Comparison of ENCODE assay signal across 8 cellular contexts in the genomic region with DNA sequence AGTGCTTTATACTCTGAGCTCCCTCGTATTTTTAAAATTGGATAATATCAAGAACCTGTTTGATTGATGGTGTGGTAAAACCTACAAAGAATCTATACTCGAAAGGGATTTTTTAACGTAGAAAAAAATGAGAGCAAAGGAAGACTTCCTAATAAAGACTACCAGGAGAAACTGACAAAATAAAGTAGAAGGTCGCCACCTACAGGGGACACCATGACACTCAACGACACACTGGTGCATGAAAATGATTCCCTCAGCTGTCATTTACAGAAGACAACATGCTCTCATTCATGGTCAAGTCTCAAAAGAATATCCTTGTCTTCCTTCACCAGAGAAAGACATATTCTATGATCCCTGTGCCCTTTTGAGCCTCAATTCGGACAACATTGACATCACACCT. TPM values are rescaled to one million over a fixed set of nuclear protein-coding genes. Genes with fewer than 3 reads are reported as not detected.
DNase-seq lines count a peak whose midpoint lies in the region; ATAC-seq, FAIRE-seq and TF ChIP-seq lines count a peak whose summit lies in the region.

No MANE protein-coding gene starts in this region.

- no peak overlapping the region for H3K27ac Mint-ChIP-seq in activated naive CD4-positive, alpha-beta T cell treated with anti-CD3 and anti-CD28 coated beads, Interleukin-2, amount 50 U/mL, for 72 hours

- intact Hi-C loops in left cardiac atrium (cut with DNase I) = loop anchor here in 1 of 2 donors (5.0 kb wide), 1 partner anchor 82 kb away; no protein-coding TSS in a partner anchor

- no peaks in the 10 kb centered on the region for H3K36me3 Mint-ChIP-seq in activated naive CD4-positive, alpha-beta T cell treated with anti-CD3 and anti-CD28 coated beads, Interleukin-2, amount 50 U/mL, for 72 hours

- no peak overlapping the region for H3K27ac ChIP-seq in C4-2B

- DNase-seq in GM19239 (ENCODE audit: insufficient read length, low spot score) (no peak), NCI-H82 treated with DMSO at 0.1 percent for 48 hours (lab: John Stamatoyannopoulos, UW; ENCODE audit: unreplicated experiment) (peak; percentile 58), left cardiac atrium (peak; percentile 46)
- DNase-seq in activated naive CD4-positive, alpha-beta T cell treated with anti-CD3 and anti-CD28 coated beads, Interleukin-2, amount 50 U/mL, for 72 hours (ENCODE audit: low spot score in 2 of 2) = peak in 1 of 2 donors; percentile 19
- peak; percentile 11 to 42 (median 21) for DNase-seq in stimulated activated CD4-positive, alpha-beta T cell treated with anti-CD3 and anti-CD28 coated beads, Interleukin-12 subunit alpha, Interleukin-12 subunit beta, amount 100 ng/mL, for 48 hours (ENCODE audit: low read depth in 2 of 3, low spot score in 1 of 3)

- peak; percentile 66 for TF ChIP-seq CTCF in C4-2B (conservative IDR thresholded peaks at IDR 0.05)

- peak; percentile 51 to 55 for ATAC-seq in activated naive CD4-positive, alpha-beta T cell treated with anti-CD3 and anti-CD28 coated beads, Interleukin-2, amount 50 U/mL, for 72 hours
- ATAC-seq in left cardiac atrium = peak in 1 of 2 donors; percentile 38
- no peak for ATAC-seq in GM18870 (IDR thresholded peaks at IDR 0.05; ENCODE audit: unreplicated experiment)
- ATAC-seq in GM18498 (IDR thresholded peaks at IDR 0.05; ENCODE audit: unreplicated experiment) = no peak

- peak; percentile 66 for FAIRE-seq in GM19239 (lab: Jason Lieb, UNC)

- H3K9me3 Mint-ChIP-seq in activated naive CD4-positive, alpha-beta T cell treated with anti-CD3 and anti-CD28 coated beads, Interleukin-2, amount 50 U/mL, for 72 hours = no peaks in the 10 kb centered on the region

RNA-seq across cellular contexts. Expression of a gene that starts 10.1 kb away (rescaled TPM):
- 1 to 10 TPM in 1 of 2 donors, under 1 TPM in 1; 0.68 to 1.9 TPM for total RNA-seq in activated naive CD4-positive, alpha-beta T cell treated with anti-CD3 and anti-CD28 coated beads, Interleukin-2, amount 50 U/mL, for 72 hours
- 10 to 100 TPM; 32.1 to 45.1 TPM for total RNA-seq in left cardiac atrium

Comparison
In these comparisons a context has a peak if more than half of its experiments do, and no peak if none do; other contexts are left out.
1. ATAC-seq: peak in activated naive CD4-positive, alpha-beta T cell treated with anti-CD3 and anti-CD28 coated beads, Interleukin-2, amount 50 U/mL, for 72 hours (2 of 2); none in GM18870 (single experiment) and GM18498 (single experiment).
2. RNA of a gene that starts 10.1 kb away (total RNA-seq): 32.1 to 45.1 TPM in left cardiac atrium; 0.68 to 1.9 TPM in activated naive CD4-positive, alpha-beta T cell treated with anti-CD3 and anti-CD28 coated beads, Interleukin-2, amount 50 U/mL, for 72 hours; every median in the first group is over 10 times any median in the second.